1 cellular context compared by ENCODE assay signal in the genomic region with DNA sequence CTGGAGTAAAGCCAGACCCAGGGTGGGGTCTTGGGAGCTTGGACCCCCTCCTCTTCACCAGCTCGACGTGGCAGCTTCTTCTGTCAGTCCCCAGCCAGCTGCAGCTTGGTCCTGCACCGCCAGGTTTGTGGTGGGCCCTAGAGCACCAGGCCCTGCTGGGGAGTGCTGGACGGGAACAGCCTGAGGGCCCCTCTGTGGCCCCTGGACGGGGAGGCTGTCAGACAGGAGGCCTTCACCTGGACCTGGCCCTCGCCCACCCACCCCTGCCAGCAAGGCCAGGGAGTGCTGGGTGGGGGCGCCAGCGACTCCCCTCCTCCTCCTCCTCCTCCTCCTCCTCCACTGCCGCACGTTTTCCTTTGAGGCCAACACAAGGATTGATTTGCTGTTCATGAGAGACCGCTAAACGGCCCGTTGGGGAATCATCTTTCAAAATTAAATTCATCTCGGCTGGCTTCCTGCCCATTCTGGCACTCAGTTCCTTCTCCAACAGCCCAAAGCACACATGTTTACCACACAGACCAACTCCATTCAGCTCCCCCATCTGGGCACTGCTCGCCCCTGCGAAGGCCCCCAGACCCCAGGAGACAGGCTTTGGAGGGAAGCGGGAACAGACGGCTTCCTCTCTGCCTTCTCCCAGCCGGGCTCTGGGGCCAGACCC.
TF ChIP-seq lines count a peak whose summit lies in the region.

No MANE protein-coding gene starts in this region.

TF ChIP-seq in GM23338, 12 proteins besides CTCF, POLR2A, EP300 and RAD21 (continued from another document):
- TF ChIP-seq, protein P1, sequence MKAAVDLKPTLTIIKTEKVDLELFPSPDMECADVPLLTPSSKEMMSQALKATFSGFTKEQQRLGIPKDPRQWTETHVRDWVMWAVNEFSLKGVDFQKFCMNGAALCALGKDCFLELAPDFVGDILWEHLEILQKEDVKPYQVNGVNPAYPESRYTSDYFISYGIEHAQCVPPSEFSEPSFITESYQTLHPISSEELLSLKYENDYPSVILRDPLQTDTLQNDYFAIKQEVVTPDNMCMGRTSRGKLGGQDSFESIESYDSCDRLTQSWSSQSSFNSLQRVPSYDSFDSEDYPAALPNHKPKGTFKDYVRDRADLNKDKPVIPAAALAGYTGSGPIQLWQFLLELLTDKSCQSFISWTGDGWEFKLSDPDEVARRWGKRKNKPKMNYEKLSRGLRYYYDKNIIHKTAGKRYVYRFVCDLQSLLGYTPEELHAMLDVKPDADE (IDR thresholded peaks at IDR 0.05): no peak
- TF ChIP-seq EZH2 (IDR thresholded peaks at IDR 0.05; ENCODE audit: low read depth, unreplicated experiment) (no peak), EZH2phosphoT487 (IDR thresholded peaks at IDR 0.05; ENCODE audit: unreplicated experiment) (no peak), POLR2AphosphoS5 (IDR thresholded peaks at IDR 0.05; ENCODE audit: low read depth) (no peak), STAT1 (IDR thresholded peaks at IDR 0.05; ENCODE audit: unreplicated experiment) (no peak)
